In genomic region chr13:44156294-44156658, GRCh38 we compare ENCODE assay signal across 16 cellular contexts.
DNase-seq lines count a peak whose midpoint lies in the region; ATAC-seq and TF ChIP-seq lines count a peak whose summit lies in the region.
"Had no signal": no experiment of that assay in that cellular context is flagged by ENCODE, and none has a peak within 500 bp of the region (broad histone marks: within the 10 kb centered on the region; RNA-seq: fewer than 3 reads in every experiment).

No MANE protein-coding gene starts in this region.

- H3K4me3 ChIP-seq in left ventricle myocardium inferior, result peak overlapping the region; percentile 48
- H3K4me3 ChIP-seq in foreskin fibroblast (ENCODE audit: low read depth in 1 of 2, low read length in 2 of 2), result peak overlapping the region; percentile 0 to 25
- H3K4me3 ChIP-seq in parathyroid adenoma (ENCODE audit: low read depth, low read length), result no peak overlapping the region
- H3K4me3 ChIP-seq: SJCRH30 had no signal

- H3K9ac ChIP-seq in parathyroid adenoma, result no peak overlapping the region

- DNase-seq in left ventricle myocardium inferior (no peak), left cardiac atrium (no peak), foreskin fibroblast (no peak)
- DNase-seq: activated CD4-positive, alpha-beta T cell treated with anti-CD3 and anti-CD28 coated beads, Interleukin-2, amount 10 ng/mL, durations not matched to agents 7 days and 5 days; activated naive CD8-positive, alpha-beta T cell treated with anti-CD3 and anti-CD28 coated beads, Interleukin-2, amount 10 ng/mL, durations not matched to agents 7 days and 5 days; cortex of kidney; KBM-7; SJCRH30; stimulated activated naive CD4-positive, alpha-beta T cell treated with Interleukin-2 at 50 U/mL for 16 hours; T1000 had no signal

- H3K4me2 ChIP-seq in parathyroid adenoma (ENCODE audit: low read length), result no peak overlapping the region

- H3K36me3 ChIP-seq in left ventricle myocardium inferior, result no peaks in the 10 kb centered on the region
- H3K36me3 ChIP-seq in parathyroid adenoma (ENCODE audit: control insufficient read depth, insufficient read depth, low read length), result no peaks in the 10 kb centered on the region
- H3K36me3 ChIP-seq: SJCRH30 had no signal

- TF ChIP-seq CTCF in left ventricle myocardium inferior (IDR thresholded peaks at IDR 0.05; ENCODE audit: borderline replicate concordance), result no peak
- TF ChIP-seq CTCF in foreskin fibroblast (IDR thresholded peaks at IDR 0.05; ENCODE audit: low read depth, low read length), result no peak
- TF ChIP-seq CTCF in parathyroid adenoma (IDR thresholded peaks at IDR 0.05), result no peak

- intact Hi-C loops in left ventricle myocardium inferior (cut with micrococcal nuclease) (no loop called here), left cardiac atrium (cut with DNase I) (loop anchor here in 1 of 2 donors (10.0 kb wide), 1 partner anchor 69 kb away; no protein-coding TSS in a partner anchor)

- no peaks in the 10 kb centered on the region for H3K79me2 ChIP-seq in parathyroid adenoma

- H3K4me1 ChIP-seq in left ventricle myocardium inferior (peaks cover 38% of the 10 kb centered on the region), parathyroid adenoma (no peaks in the 10 kb centered on the region)
- H3K4me1 ChIP-seq: SJCRH30 had no signal

- H3K9me3 ChIP-seq in left ventricle myocardium inferior (replicated peaks), result no peaks in the 10 kb centered on the region
- H3K9me3 ChIP-seq in parathyroid adenoma (ENCODE audit: control insufficient read depth, low read length), result no peaks in the 10 kb centered on the region
- H3K9me3 ChIP-seq: SJCRH30 had no signal

- H2AFZ ChIP-seq in parathyroid adenoma, result peak overlapping the region; percentile 61

- H3K27me3 ChIP-seq in left ventricle myocardium inferior (ENCODE audit: low read depth), result no peaks in the 10 kb centered on the region
- no peaks in the 10 kb centered on the region for H3K27me3 ChIP-seq in parathyroid adenoma (ENCODE audit: control insufficient read depth, insufficient read depth, low read length)
- H3K27me3 ChIP-seq: SJCRH30 had no signal

- peak overlapping the region; percentile 83 for H3K27ac ChIP-seq in left ventricle myocardium inferior (replicated peaks)
- H3K27ac ChIP-seq in parathyroid adenoma, result no peak overlapping the region
- H3K27ac ChIP-seq: HL-60, SJCRH30 had no signal

- no peak for ATAC-seq in left cardiac atrium
- no peak for ATAC-seq in HG02642 (IDR thresholded peaks at IDR 0.05; ENCODE audit: poor library complexity, unreplicated experiment)
- no peak for ATAC-seq in GM18519 (IDR thresholded peaks at IDR 0.05; ENCODE audit: low FRiP score, unreplicated experiment)
- no peak for ATAC-seq in HG03095 (IDR thresholded peaks at IDR 0.05; ENCODE audit: unreplicated experiment)
- ATAC-seq in GM18870 (IDR thresholded peaks at IDR 0.05; ENCODE audit: unreplicated experiment), result no peak
